ENCODE assay signal across 1 cellular context in genomic region chr17:37259030-37259735, GRCh38.
TF ChIP-seq lines count a peak whose summit lies in the region.

No MANE protein-coding gene starts in this region.

TF ChIP-seq in WTC11, 78 proteins besides CTCF, POLR2A, EP300 and RAD21 (continued from another document):
- TF ChIP-seq E2F1 (CRISPR knock-in tag; IDR thresholded peaks at IDR 0.05): no peak
